In the genomic region with DNA sequence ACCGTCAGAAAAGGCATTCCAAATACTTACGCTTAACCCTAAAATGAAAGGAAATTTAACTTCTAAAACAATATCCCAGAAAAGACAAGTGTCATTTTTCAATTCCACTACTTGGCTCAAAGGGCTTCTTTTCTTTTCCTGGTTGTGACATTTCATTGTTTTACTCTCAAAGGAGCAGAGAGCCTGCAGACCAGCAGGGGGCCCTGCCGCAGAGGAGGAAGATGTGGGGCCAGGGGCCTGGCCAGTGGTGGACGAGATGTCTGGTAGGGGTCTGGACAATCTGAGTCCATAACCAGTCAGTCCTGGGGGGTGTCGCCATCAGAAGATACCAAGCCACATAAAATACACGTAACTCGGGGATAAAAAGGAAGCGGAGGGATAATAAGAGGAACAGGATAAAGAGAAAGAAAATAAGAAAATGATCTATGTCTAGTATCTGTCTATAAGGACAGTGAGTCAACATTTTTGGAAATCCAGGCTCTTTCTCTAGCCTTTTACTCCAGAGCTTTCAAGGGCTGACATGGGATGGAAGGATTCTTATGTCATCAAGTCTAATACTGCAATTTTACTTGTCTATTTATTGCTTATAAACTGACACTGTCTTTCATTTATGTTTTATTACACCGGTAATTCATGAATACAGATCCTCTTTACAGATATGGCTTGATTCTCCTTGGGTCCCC, we compare ENCODE assay signal across 8 cellular contexts. TPM values are rescaled to one million over a fixed set of nuclear protein-coding genes. Genes with fewer than 3 reads are reported as not detected.
DNase-seq lines count a peak whose midpoint lies in the region; ATAC-seq and TF ChIP-seq lines count a peak whose summit lies in the region.

No MANE protein-coding gene starts in this region.

- H3F3A ChIP-seq in GM23248 (ENCODE audit: insufficient read depth) = peaks cover 4% of the 10 kb centered on the region; the same call in 1 of the 2 replicates

- H4K20me1 ChIP-seq in GM23248 (ENCODE audit: insufficient read depth) = no peaks in the 10 kb centered on the region

- no peak overlapping the region for H2AFZ ChIP-seq in GM23248

- H3K9me2 ChIP-seq in GM23248 (ENCODE audit: insufficient read depth) = no peaks in the 10 kb centered on the region

- H3K9me3 ChIP-seq in GM23248 (ENCODE audit: low read depth) = no peaks in the 10 kb centered on the region

- no peak overlapping the region for H3K9ac ChIP-seq in GM23248

- intact Hi-C loops in posterior cingulate gyrus (cut with DNase I) = loop anchor here (5.0 kb wide), 1 partner anchor 131 kb away; no protein-coding TSS in a partner anchor

- no peak overlapping the region for H3K27ac ChIP-seq in GM23248

- H3K4me2 ChIP-seq in GM23248 (ENCODE audit: unreplicated experiment) = no peak overlapping the region

- H3K27me3 ChIP-seq in GM23248 (replicated peaks; ENCODE audit: insufficient read depth) = no peaks in the 10 kb centered on the region

- H3K79me2 ChIP-seq in GM23248 (ENCODE audit: insufficient read depth) = no peaks in the 10 kb centered on the region

- DNase-seq in AG09319 (ENCODE audit: extremely low read depth, low read depth) (no peak), GM23248 (peak; percentile 41), fibroblast of mammary gland (ENCODE audit: low read depth) (no peak), posterior cingulate gyrus (peak in 9 of 10 donors; percentile 20 to 96 (median 61)), HuH-7.5 (ENCODE audit: low spot score) (no peak)
- peak; percentile 60 for DNase-seq in activated CD4-positive, alpha-beta T cell treated with anti-CD3 and anti-CD28 coated beads for 48 hours

- peaks cover 12% of the 10 kb centered on the region for H3K4me1 ChIP-seq in GM23248 (ENCODE audit: insufficient read depth)

- TF ChIP-seq CTCF in AG09319 (IDR thresholded peaks at IDR 0.05; ENCODE audit: low read depth, low read length) (peak; percentile 36), fibroblast of mammary gland (conservative IDR thresholded peaks at IDR 0.05; ENCODE audit: control insufficient read depth, insufficient read depth, low read depth, low read length) (peak; percentile 58)

- WGBS in GM23248 (ENCODE audit: low coverage in 1 of 2, low lambda C conversion rate in 2 of 2, missing lambda C conversion rate in 2 of 2), 2 experiments = 69 to 70% methylated on average over 9 of the region's 9 CpGs

- in situ Hi-C loops in GM23248 (cut with MboI) = no loop called here

- no peak for ATAC-seq in GM21723 (IDR thresholded peaks at IDR 0.05; ENCODE audit: unreplicated experiment)
- no peak for ATAC-seq in HG03442 (IDR thresholded peaks at IDR 0.05; ENCODE audit: unreplicated experiment)

- H3K36me3 ChIP-seq in GM23248 (ENCODE audit: low read depth) = no peaks in the 10 kb centered on the region

- H3K4me3 ChIP-seq in GM23248 (no peak overlapping the region), fibroblast of mammary gland (ENCODE audit: control insufficient read depth, low read depth, low read length) (no peak overlapping the region)

RNA-seq across cellular contexts. Expression of gene ARHGEF3, which starts 54.2 kb away (rescaled TPM):
- 1.1 and 3.0 TPM in 2 replicates for total RNA-seq in GM23248 (2014; rRNA removed; shearing (Covaris generic))
- polyA plus RNA-seq in GM23248 (2016; fragmentation: Nextera tagmentation; extraction: Ambion mirVana) = 2.6 and 3.0 TPM in 2 replicates

Comparison
In these comparisons a context has a peak if more than half of its experiments do, and no peak if none do; other contexts are left out.
1. DNase-seq: peak in GM23248 (single experiment), activated CD4-positive, alpha-beta T cell treated with anti-CD3 and anti-CD28 coated beads for 48 hours (single experiment) and posterior cingulate gyrus (9 of 10); none in AG09319 (single experiment), fibroblast of mammary gland (single experiment) and HuH-7.5 (single experiment).